In genomic region chr4:15318621-15319348, GRCh38 we compare ENCODE assay signal across 13 cellular contexts.
"Had no signal": no experiment of that assay in that cellular context is flagged by ENCODE, and none has a peak within 500 bp of the region (broad histone marks: within the 10 kb centered on the region; RNA-seq: fewer than 3 reads in every experiment).

No MANE protein-coding gene starts in this region.

- ATAC-seq: activated CD4-positive, CD25-positive, alpha-beta regulatory T cell treated with anti-CD3 and anti-CD28 coated beads, Interleukin-2, amount 50 U/mL, for 24 hours; psoas muscle; right lobe of liver; stimulated activated naive CD8-positive, alpha-beta T cell treated with anti-CD3 and anti-CD28 coated beads, Interleukin-15, Interleukin-2, amounts not matched to agents 100 U/mL and 50 U/mL, for 24 hours; upper lobe of right lung had no signal

- H3K36me3 Mint-ChIP-seq: memory B cell had no signal

- H3K4me3 Mint-ChIP-seq: memory B cell had no signal

- H3K4me3 ChIP-seq: left ventricle myocardium inferior, psoas muscle, right lobe of liver, suprapubic skin, upper lobe of right lung had no signal

- H3K9me3 Mint-ChIP-seq: memory B cell had no signal

- H3K36me3 ChIP-seq: left ventricle myocardium inferior, right lobe of liver, suprapubic skin, upper lobe of right lung had no signal

- DNase-seq: activated naive CD4-positive, alpha-beta T cell treated with anti-CD3 and anti-CD28 coated beads, Interleukin-2, amount 50 U/mL, for 16 hours; cerebellar nuclear complex; dermis blood vessel endothelial cell; erythroblast; left ventricle myocardium inferior; psoas muscle; right lobe of liver; stimulated activated CD4-positive, alpha-beta T cell treated with anti-CD3 and anti-CD28 coated beads, Interleukin-12 subunit alpha, Interleukin-12 subunit beta, amount 100 ng/mL, for 4 hours; stimulated activated naive CD8-positive, alpha-beta T cell treated with anti-CD3 and anti-CD28 coated beads, Interleukin-15, Interleukin-2, amounts not matched to agents 100 U/mL and 50 U/mL, for 24 hours; upper lobe of right lung had no signal

- H3K4me1 ChIP-seq: psoas muscle, right lobe of liver, suprapubic skin, upper lobe of right lung had no signal

- H3K4me1 Mint-ChIP-seq: memory B cell had no signal

- H3K27ac Mint-ChIP-seq: memory B cell had no signal

- H3K27me3 ChIP-seq: right lobe of liver, suprapubic skin, upper lobe of right lung had no signal

- H3K27ac ChIP-seq: left ventricle myocardium inferior, psoas muscle, right lobe of liver, suprapubic skin, upper lobe of right lung had no signal

- H3K9me3 ChIP-seq: left ventricle myocardium inferior, psoas muscle, right lobe of liver, suprapubic skin, upper lobe of right lung had no signal
